Comparison of ENCODE assay signal across 26 cellular contexts in the genomic region with DNA sequence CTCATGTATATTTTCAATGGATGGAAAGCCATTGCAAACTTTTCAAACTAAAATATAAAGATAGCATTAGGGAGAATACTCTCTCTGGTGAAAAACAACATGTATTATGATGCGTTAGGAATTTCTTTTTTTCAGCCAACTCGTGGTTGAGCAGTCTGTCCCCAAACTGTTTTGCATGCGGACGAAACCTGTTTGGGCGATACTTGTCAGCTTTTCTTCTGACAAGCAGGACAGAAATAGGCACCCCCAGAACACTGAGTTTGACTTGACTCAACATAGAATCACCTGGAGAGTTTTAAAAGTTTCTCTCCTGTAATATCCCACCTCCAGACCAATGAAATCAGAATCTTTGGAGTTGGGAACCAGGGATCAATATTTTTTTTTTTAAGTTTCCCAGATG.
A peak's percentile ranks its signal among the peaks of the same experiment; 100 is the strongest.
DNase-seq lines count a peak whose midpoint lies in the region; ATAC-seq, FAIRE-seq and TF ChIP-seq lines count a peak whose summit lies in the region.
"Had no signal": no experiment of that assay in that cellular context is flagged by ENCODE, and none has a peak within 500 bp of the region (broad histone marks: within the 10 kb centered on the region; RNA-seq: fewer than 3 reads in every experiment).

No MANE protein-coding gene starts in this region.

- RAD21 ChIA-PET in GM12878 (lab: Charles Lee; ENCODE audit: unreplicated experiment) = no interaction called here

- TF ChIP-seq RAD21 in GM12878 (IDR thresholded peaks at IDR 0.05; ENCODE audit: insufficient read depth, low read depth, low read length) = no peak

- no peak for TF ChIP-seq EP300 in GM12878 (IDR thresholded peaks at IDR 0.05; ENCODE audit: borderline replicate concordance in 1 of 2, control insufficient read depth in 1 of 2, low read depth in 2 of 2, low read length in 2 of 2)

- H3K9ac ChIP-seq in GM12878 (ENCODE audit: control insufficient read depth, insufficient read depth, low read length) = no peak overlapping the region
- H3K9ac ChIP-seq: GM23248 had no signal

- POLR2A ChIA-PET in GM12878 (lab: Charles Lee) = no interaction called here

- H3K27me3 ChIP-seq in GM12878 (replicated peaks in 1 of 2; ENCODE audit: control insufficient read depth in 2 of 2, insufficient read depth in 2 of 2, low read length in 1 of 2) = peaks cover 0 to 3% of the 10 kb centered on the region in 2 experiments; a peak in 1 of 4 replicates

- SMC1A ChIA-PET in GM12878 (lab: Charles Lee; ENCODE audit: uncharacterized antibody, unreplicated experiment) = interaction anchor here (0.6 kb wide), 1 partner anchor 37 kb away, joined by 3 read pairs; no protein-coding TSS in a partner anchor

- no peaks in the 10 kb centered on the region for H4K20me1 ChIP-seq in GM12878 (ENCODE audit: control insufficient read depth, insufficient read depth)

- no peaks in the 10 kb centered on the region for H3K79me2 ChIP-seq in GM12878 (ENCODE audit: control insufficient read depth, insufficient read depth, low read length)

- no peaks in the 10 kb centered on the region for H3K36me3 ChIP-seq in GM12878 (ENCODE audit: control insufficient read depth in 2 of 2, insufficient read depth in 2 of 2, low read length in 1 of 2)
- H3K36me3 ChIP-seq: thoracic aorta had no signal

- H3K4me2 ChIP-seq in GM12878 (ENCODE audit: control insufficient read depth, insufficient read depth) = no peak overlapping the region; the same call in 1 of the 2 replicates

- H3K4me3 ChIP-seq in GM12878 = no peak overlapping the region
- H3K4me3 ChIP-seq in coronary artery = no peak overlapping the region
- H3K4me3 ChIP-seq: GM23248, SK-N-MC, thoracic aorta had no signal

- no peak for TF ChIP-seq POLR2A in GM12878 (IDR thresholded peaks at IDR 0.05; ENCODE audit: low read depth, low read length)

- H3K27ac ChIP-seq in GM12878 (ENCODE audit: control insufficient read depth, insufficient read depth) (no peak overlapping the region), coronary artery (no peak overlapping the region)
- H3K27ac ChIP-seq: SK-N-MC, thoracic aorta had no signal

- peak; percentile 47 for ATAC-seq in GM18873 (IDR thresholded peaks at IDR 0.05; ENCODE audit: low FRiP score, unreplicated experiment)
- peak; percentile 67 for ATAC-seq in HG02642 (IDR thresholded peaks at IDR 0.05; ENCODE audit: poor library complexity, unreplicated experiment)
- peak; percentile 58 for ATAC-seq in HG03432 (IDR thresholded peaks at IDR 0.05; ENCODE audit: unreplicated experiment)
- no peak for ATAC-seq in GM12878
- ATAC-seq in HG03520 (IDR thresholded peaks at IDR 0.05; ENCODE audit: unreplicated experiment) = no peak
- ATAC-seq: stimulated activated naive B cell treated with anti-CD40 and anti-IgM and Interleukin-4, amounts not matched to agents 10 μg/mL and 1 μg/mL and 100 μg/mL, for 72 hours; WTC11 had no signal

- intact Hi-C loops in GM12878 (cut with micrococcal nuclease; ENCODE audit: unreplicated experiment) = no loop called here

- DNase-seq in GM12878 (ENCODE audit: low read depth, low spot score) (no peak), NCI-H1105 treated with DMSO at 0.1 percent for 48 hours (lab: John Stamatoyannopoulos, UW) (no peak), coronary artery (ENCODE audit: low spot score) (no peak)
- no peak for DNase-seq in activated CD4-positive, CD25-positive, alpha-beta regulatory T cell treated with anti-CD3 and anti-CD28 coated beads, Interleukin-2, amount 50 U/mL, for 72 hours
- DNase-seq: activated CD8-positive, alpha-beta T cell treated with anti-CD3 and anti-CD28 coated beads for 36 hours; activated naive CD4-positive, alpha-beta T cell treated with anti-CD3 and anti-CD28 coated beads for 36 hours; activated T-cell treated with anti-CD3 and anti-CD28 coated beads, Interleukin-2, amount 50 U/mL, for 4 hours; anterior cingulate cortex; caudate nucleus; DMS 273 treated with DMSO at 0.1 percent for 48 hours; foreskin fibroblast; GM23248; hypothalamus; NCI-H187 treated with DMSO at 0.1 percent for 48 hours; NCI-H226; NK-92 treated with Interleukin-12 subunit alpha and Interleukin-12 subunit beta, amount 100 ng/mL, for 24 hours; posterior cingulate gyrus; stimulated activated naive B cell treated with anti-CD40 and anti-IgM and Interleukin-4, amounts not matched to agents 10 μg/mL and 1 μg/mL and 100 μg/mL, for 72 hours had no signal

- no peak for TF ChIP-seq CTCF in GM12878 (IDR thresholded peaks at IDR 0.05 in 2 of 3, conservative IDR thresholded peaks at IDR 0.05 in 1 of 3; ENCODE audit: control insufficient read depth in 2 of 3, extremely low read depth in 1 of 3, insufficient read depth in 1 of 3, low read depth in 3 of 3, low read length in 3 of 3)
- TF ChIP-seq CTCF in coronary artery (IDR thresholded peaks at IDR 0.05) = no peak

- in situ Hi-C loops in GM12878 (cut with MboI) = loop anchor here (5.0 kb wide), 1 partner anchor 1012 kb away; no protein-coding TSS in a partner anchor

- H2AFZ ChIP-seq in GM12878 (ENCODE audit: control insufficient read depth, low read depth, low read length) = no peak overlapping the region
- H2AFZ ChIP-seq: GM23248 had no signal

- no TSS peak for BruUV-seq in GM12878 (replicated peaks; lab: Mats Ljungman, UMichigan)

- H3K9me3 ChIP-seq in GM12878 (replicated peaks; ENCODE audit: control insufficient read depth, insufficient read depth, low read length) = no peaks in the 10 kb centered on the region
- H3K9me3 ChIP-seq: thoracic aorta had no signal

- FAIRE-seq in GM12878 (lab: Jason Lieb, UNC) = no peak
- FAIRE-seq: islet of Langerhans had no signal

- H3K4me1 ChIP-seq in GM12878 (ENCODE audit: control insufficient read depth, insufficient read depth, low read length) = peaks cover 12% of the 10 kb centered on the region

- CTCF ChIA-PET in GM12878 (lab: Yijun Ruan, JAX) = interaction anchor here (1.9 kb wide), 1 partner anchor 1014 kb away, joined by 7 read pairs; no protein-coding TSS in a partner anchor

- WGBS in GM12878 (ENCODE audit: insufficient coverage, insufficient replicate concordance, low lambda C conversion rate, missing lambda C conversion rate) = 24% methylated on average over 5 of the region's 5 CpGs

TF ChIP-seq in GM12878, 131 proteins besides CTCF, POLR2A, EP300 and RAD21:
- TF ChIP-seq SMARCA5 (IDR thresholded peaks at IDR 0.05) = no peak
- TF ChIP-seq RUNX3 (IDR thresholded peaks at IDR 0.05; ENCODE audit: low read length) = 0 out of 2 replicates have a peak, but pooled peaks have one; percentile 13
- no peak for TF ChIP-seq PAX5 (IDR thresholded peaks at IDR 0.05; ENCODE audit: borderline replicate concordance, low read depth, low read length)
- TF ChIP-seq, protein P1, sequence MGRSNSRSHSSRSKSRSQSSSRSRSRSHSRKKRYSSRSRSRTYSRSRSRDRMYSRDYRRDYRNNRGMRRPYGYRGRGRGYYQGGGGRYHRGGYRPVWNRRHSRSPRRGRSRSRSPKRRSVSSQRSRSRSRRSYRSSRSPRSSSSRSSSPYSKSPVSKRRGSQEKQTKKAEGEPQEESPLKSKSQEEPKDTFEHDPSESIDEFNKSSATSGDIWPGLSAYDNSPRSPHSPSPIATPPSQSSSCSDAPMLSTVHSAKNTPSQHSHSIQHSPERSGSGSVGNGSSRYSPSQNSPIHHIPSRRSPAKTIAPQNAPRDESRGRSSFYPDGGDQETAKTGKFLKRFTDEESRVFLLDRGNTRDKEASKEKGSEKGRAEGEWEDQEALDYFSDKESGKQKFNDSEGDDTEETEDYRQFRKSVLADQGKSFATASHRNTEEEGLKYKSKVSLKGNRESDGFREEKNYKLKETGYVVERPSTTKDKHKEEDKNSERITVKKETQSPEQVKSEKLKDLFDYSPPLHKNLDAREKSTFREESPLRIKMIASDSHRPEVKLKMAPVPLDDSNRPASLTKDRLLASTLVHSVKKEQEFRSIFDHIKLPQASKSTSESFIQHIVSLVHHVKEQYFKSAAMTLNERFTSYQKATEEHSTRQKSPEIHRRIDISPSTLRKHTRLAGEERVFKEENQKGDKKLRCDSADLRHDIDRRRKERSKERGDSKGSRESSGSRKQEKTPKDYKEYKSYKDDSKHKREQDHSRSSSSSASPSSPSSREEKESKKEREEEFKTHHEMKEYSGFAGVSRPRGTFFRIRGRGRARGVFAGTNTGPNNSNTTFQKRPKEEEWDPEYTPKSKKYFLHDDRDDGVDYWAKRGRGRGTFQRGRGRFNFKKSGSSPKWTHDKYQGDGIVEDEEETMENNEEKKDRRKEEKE (IDR thresholded peaks at IDR 0.05) = no peak
- no peak for TF ChIP-seq HDAC2 (IDR thresholded peaks at IDR 0.05)
- TF ChIP-seq, protein P2, sequence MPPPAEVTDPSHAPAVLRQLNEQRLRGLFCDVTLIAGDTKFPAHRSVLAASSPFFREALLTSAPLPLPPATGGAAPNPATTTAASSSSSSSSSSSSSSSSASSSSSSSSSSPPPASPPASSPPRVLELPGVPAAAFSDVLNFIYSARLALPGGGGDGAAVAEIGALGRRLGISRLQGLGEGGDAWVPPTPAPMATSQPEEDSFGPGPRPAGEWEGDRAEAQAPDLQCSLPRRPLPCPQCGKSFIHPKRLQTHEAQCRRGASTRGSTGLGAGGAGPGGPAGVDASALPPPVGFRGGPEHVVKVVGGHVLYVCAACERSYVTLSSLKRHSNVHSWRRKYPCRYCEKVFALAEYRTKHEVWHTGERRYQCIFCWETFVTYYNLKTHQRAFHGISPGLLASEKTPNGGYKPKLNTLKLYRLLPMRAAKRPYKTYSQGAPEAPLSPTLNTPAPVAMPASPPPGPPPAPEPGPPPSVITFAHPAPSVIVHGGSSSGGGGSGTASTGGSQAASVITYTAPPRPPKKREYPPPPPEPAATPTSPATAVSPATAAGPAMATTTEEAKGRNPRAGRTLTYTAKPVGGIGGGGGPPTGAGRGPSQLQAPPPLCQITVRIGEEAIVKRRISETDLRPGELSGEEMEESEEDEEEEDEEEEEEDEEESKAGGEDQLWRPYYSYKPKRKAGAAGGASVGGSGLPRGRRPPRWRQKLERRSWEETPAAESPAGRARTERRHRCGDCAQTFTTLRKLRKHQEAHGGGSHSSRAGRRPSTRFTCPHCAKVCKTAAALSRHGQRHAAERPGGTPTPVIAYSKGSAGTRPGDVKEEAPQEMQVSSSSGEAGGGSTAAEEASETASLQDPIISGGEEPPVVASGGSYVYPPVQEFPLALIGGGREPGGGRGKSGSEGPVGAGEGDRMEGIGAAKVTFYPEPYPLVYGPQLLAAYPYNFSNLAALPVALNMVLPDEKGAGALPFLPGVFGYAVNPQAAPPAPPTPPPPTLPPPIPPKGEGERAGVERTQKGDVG (CRISPR knock-in tag; IDR thresholded peaks at IDR 0.05) = no peak
TF ChIP-seq in GM12878: peak in this region for 1.

Comparison
In these comparisons a context has a peak if more than half of its experiments do, and no peak if none do; other contexts are left out.
1. ATAC-seq: peak in GM18873 (single experiment), HG02642 (single experiment) and HG03432 (single experiment); none in GM12878 (single experiment) and HG03520 (single experiment).